In the genomic region with DNA sequence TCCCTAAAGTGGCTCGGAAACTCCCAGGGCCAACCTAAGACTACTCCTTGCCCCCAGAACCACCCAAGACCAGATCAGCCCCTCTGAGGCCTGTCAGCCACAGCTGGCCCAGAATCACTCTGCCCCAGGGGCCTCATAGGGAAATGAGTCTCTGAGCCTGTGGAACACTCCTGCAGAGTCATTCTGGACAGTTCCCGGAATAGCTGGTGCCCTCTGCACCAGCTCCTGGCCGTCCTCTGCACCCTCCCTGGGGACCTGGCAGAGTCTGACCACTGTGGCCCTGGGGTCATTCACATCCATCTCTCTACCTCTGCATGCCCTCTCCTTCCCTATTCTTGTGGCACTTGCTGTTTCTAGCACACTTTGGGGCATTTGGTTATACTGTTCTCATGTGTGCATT, we compare ENCODE assay signal across 25 cellular contexts.
"Had no signal": no experiment of that assay in that cellular context is flagged by ENCODE, and none has a peak within 500 bp of the region (broad histone marks: within the 10 kb centered on the region; RNA-seq: fewer than 3 reads in every experiment).

No MANE protein-coding gene starts in this region.

- H3K27me3 Mint-ChIP-seq: activated B cell treated with CpG ODN at 0.5 μM for 24 hours; activated CD4-positive, alpha-beta T cell treated with anti-CD3 and anti-CD28 coated beads for 36 hours; natural killer cell treated with Interleukin-12 subunit alpha and Interleukin-12 subunit beta and Interleukin-15 and Interleukin-18, amount 100 ng/mL, for 72 hours; progenitor cell of endocrine pancreas; stimulated activated memory B cell treated with anti-CD40 and anti-IgM and Interleukin-4, amounts not matched to agents 10 μg/mL and 1 μg/mL and 100 μg/mL, for 72 hours; T-helper 17 cell had no signal

- H3K4me1 Mint-ChIP-seq: activated B cell treated with CpG ODN at 0.5 μM for 24 hours; activated CD4-positive, alpha-beta T cell treated with anti-CD3 and anti-CD28 coated beads for 36 hours; stimulated activated memory B cell treated with anti-CD40 and anti-IgM and Interleukin-4, amounts not matched to agents 10 μg/mL and 1 μg/mL and 100 μg/mL, for 72 hours; T-helper 17 cell had no signal

- H3K27ac Mint-ChIP-seq: activated B cell treated with CpG ODN at 0.5 μM for 24 hours; activated CD4-positive, alpha-beta T cell treated with anti-CD3 and anti-CD28 coated beads for 36 hours; activated naive CD4-positive, alpha-beta T cell treated with anti-CD3 and anti-CD28 coated beads for 36 hours; mesothelial cell of epicardium; natural killer cell treated with Interleukin-12 subunit alpha and Interleukin-12 subunit beta and Interleukin-15 and Interleukin-18, amount 100 ng/mL, for 72 hours; progenitor cell of endocrine pancreas; stimulated activated memory B cell treated with anti-CD40 and anti-IgM and Interleukin-4, amounts not matched to agents 10 μg/mL and 1 μg/mL and 100 μg/mL, for 72 hours; T-helper 17 cell had no signal

- ATAC-seq: activated CD4-positive, alpha-beta T cell treated with anti-CD3 and anti-CD28 coated beads for 36 hours; body of pancreas; foreskin keratinocyte; natural killer cell treated with Interleukin-12 subunit alpha and Interleukin-12 subunit beta and Interleukin-15 and Interleukin-18, amount 100 ng/mL, for 72 hours; stimulated activated memory B cell treated with anti-CD40 and anti-IgM and Interleukin-4, amounts not matched to agents 10 μg/mL and 1 μg/mL and 100 μg/mL, for 72 hours; T-helper 17 cell had no signal

- H3K27ac ChIP-seq: body of pancreas, foreskin keratinocyte, stomach had no signal

- H3K9me3 ChIP-seq: body of pancreas, stomach, transverse colon had no signal

- H3K4me3 ChIP-seq: body of pancreas, smooth muscle cell, stomach, transverse colon had no signal

- DNase-seq: activated B cell treated with CpG ODN at 0.5 μM for 24 hours; activated CD4-positive, alpha-beta T cell treated with anti-CD3 and anti-CD28 coated beads for 36 hours; activated CD4-positive, alpha-beta T cell treated with anti-CD3 and anti-CD28 coated beads, Interleukin-2, amount 50 U/mL, for 4 hours; activated effector memory CD4-positive, alpha-beta T cell treated with Interleukin-2 at 50 U/mL for 16 hours; activated naive CD4-positive, alpha-beta T cell treated with anti-CD3 and anti-CD28 coated beads for 36 hours; activated T-cell treated with anti-CD3 and anti-CD28 coated beads, Interleukin-2, amount 50 U/mL, for 48 hours; anterior cingulate cortex; central memory CD4-positive, alpha-beta T cell; effector memory CD4-positive, alpha-beta T cell; foreskin keratinocyte; islet precursor cell; left cardiac atrium; right cardiac atrium; stimulated activated CD4-positive, alpha-beta T cell treated with anti-CD3 and anti-CD28 coated beads, Interleukin-15, amount 100 ng/mL, for 24 hours; stomach; SW 1271; T-helper 17 cell; transverse colon had no signal

- H3K4me3 Mint-ChIP-seq: activated B cell treated with CpG ODN at 0.5 μM for 24 hours; activated CD4-positive, alpha-beta T cell treated with anti-CD3 and anti-CD28 coated beads for 36 hours; activated naive CD4-positive, alpha-beta T cell treated with anti-CD3 and anti-CD28 coated beads for 36 hours; mesothelial cell of epicardium; natural killer cell treated with Interleukin-12 subunit alpha and Interleukin-12 subunit beta and Interleukin-15 and Interleukin-18, amount 100 ng/mL, for 72 hours; stimulated activated memory B cell treated with anti-CD40 and anti-IgM and Interleukin-4, amounts not matched to agents 10 μg/mL and 1 μg/mL and 100 μg/mL, for 72 hours; T-helper 17 cell had no signal

- H3K4me2 ChIP-seq: smooth muscle cell had no signal

- H3K9me3 Mint-ChIP-seq: activated B cell treated with CpG ODN at 0.5 μM for 24 hours; activated naive CD4-positive, alpha-beta T cell treated with anti-CD3 and anti-CD28 coated beads for 36 hours; mesothelial cell of epicardium; natural killer cell treated with Interleukin-12 subunit alpha and Interleukin-12 subunit beta and Interleukin-15 and Interleukin-18, amount 100 ng/mL, for 72 hours; stimulated activated memory B cell treated with anti-CD40 and anti-IgM and Interleukin-4, amounts not matched to agents 10 μg/mL and 1 μg/mL and 100 μg/mL, for 72 hours had no signal

- H3K36me3 Mint-ChIP-seq: mesothelial cell of epicardium; natural killer cell treated with Interleukin-12 subunit alpha and Interleukin-12 subunit beta and Interleukin-15 and Interleukin-18, amount 100 ng/mL, for 72 hours had no signal

- H3K27me3 ChIP-seq: body of pancreas, foreskin keratinocyte, stomach, transverse colon had no signal

- FAIRE-seq: urothelium cell line had no signal

- H3K36me3 ChIP-seq: transverse colon had no signal
